1 cellular context compared by ENCODE assay signal in the genomic region with DNA sequence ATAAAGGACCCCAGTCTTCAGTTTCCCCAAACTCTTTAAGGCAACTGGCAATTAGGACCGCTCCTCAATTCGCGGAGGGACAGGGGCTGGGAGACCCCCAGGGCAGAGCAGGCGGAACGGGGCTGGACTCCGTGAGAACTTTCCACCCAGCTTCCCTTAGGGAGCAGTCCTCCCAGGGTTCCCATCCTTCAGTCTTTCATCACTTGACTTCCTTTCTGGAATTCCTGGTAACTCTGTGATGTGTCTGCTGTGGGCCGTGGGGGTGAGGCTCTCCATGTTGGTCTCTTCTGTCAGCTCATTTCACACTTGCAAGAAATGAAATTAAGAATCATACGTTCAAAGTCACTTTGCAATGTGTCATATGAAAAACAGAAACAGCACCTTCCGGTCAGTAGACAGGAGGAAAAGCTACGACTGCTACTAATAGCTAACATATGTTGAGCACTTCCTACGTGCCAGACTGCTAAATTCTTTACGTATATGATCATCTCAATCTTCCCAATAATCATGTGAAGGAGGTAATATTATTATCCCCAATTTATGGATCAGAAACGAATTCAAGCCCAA.
TF ChIP-seq lines count a peak whose summit lies in the region.

No MANE protein-coding gene starts in this region.

TF ChIP-seq in IMR-90, 13 proteins besides CTCF, POLR2A, EP300 and RAD21:
- TF ChIP-seq RCOR1 (IDR thresholded peaks at IDR 0.05; ENCODE audit: insufficient replicate concordance, low read length) (no peak), RFX5 (IDR thresholded peaks at IDR 0.05; ENCODE audit: low read depth, low read length) (no peak), MAFK (IDR thresholded peaks at IDR 0.05; ENCODE audit: low read depth, low read length) (no peak), CHD1 (IDR thresholded peaks at IDR 0.05; ENCODE audit: low read depth, low read length) (no peak), BHLHE40 (IDR thresholded peaks at IDR 0.05; ENCODE audit: low read depth, low read length) (no peak), NFE2L2 (IDR thresholded peaks at IDR 0.05; ENCODE audit: low read depth, low read length) (no peak), MAZ (IDR thresholded peaks at IDR 0.05; ENCODE audit: borderline replicate concordance, low read depth, low read length) (no peak), SMC3 (IDR thresholded peaks at IDR 0.05; ENCODE audit: low read depth, low read length) (no peak), FOS (IDR thresholded peaks at IDR 0.05; ENCODE audit: low read depth, low read length) (no peak)
- TF ChIP-seq, protein P1, sequence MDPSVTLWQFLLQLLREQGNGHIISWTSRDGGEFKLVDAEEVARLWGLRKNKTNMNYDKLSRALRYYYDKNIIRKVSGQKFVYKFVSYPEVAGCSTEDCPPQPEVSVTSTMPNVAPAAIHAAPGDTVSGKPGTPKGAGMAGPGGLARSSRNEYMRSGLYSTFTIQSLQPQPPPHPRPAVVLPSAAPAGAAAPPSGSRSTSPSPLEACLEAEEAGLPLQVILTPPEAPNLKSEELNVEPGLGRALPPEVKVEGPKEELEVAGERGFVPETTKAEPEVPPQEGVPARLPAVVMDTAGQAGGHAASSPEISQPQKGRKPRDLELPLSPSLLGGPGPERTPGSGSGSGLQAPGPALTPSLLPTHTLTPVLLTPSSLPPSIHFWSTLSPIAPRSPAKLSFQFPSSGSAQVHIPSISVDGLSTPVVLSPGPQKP (IDR thresholded peaks at IDR 0.05; ENCODE audit: borderline replicate concordance, low read depth, low read length) = no peak
- TF ChIP-seq, protein P2, sequence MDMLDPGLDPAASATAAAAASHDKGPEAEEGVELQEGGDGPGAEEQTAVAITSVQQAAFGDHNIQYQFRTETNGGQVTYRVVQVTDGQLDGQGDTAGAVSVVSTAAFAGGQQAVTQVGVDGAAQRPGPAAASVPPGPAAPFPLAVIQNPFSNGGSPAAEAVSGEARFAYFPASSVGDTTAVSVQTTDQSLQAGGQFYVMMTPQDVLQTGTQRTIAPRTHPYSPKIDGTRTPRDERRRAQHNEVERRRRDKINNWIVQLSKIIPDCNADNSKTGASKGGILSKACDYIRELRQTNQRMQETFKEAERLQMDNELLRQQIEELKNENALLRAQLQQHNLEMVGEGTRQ (IDR thresholded peaks at IDR 0.05; ENCODE audit: low read depth, low read length) = no peak
